Comparison of ENCODE assay signal across 8 cellular contexts in genomic region chr14:75249251-75249957, GRCh38. TPM values are rescaled to one million over a fixed set of nuclear protein-coding genes. Genes with fewer than 3 reads are reported as not detected.
DNase-seq lines count a peak whose midpoint lies in the region; ATAC-seq and TF ChIP-seq lines count a peak whose summit lies in the region.

No MANE protein-coding gene starts in this region.

- peaks cover 28% of the 10 kb centered on the region for H3F3A ChIP-seq in Loucy (ENCODE audit: low read depth)

- H4K20me1 ChIP-seq in Loucy (ENCODE audit: insufficient read depth, low read length, poor library complexity, severe bottlenecking) = no peaks in the 10 kb centered on the region

- TF ChIP-seq CTCF in GM12864 (IDR thresholded peaks at IDR 0.05; ENCODE audit: low read depth, low read length, missing control alignments) (no peak), Loucy (conservative IDR thresholded peaks at IDR 0.05; ENCODE audit: low read length) (no peak), ovary (IDR thresholded peaks at IDR 0.05) (no peak)

- H3K9ac ChIP-seq in Loucy (ENCODE audit: low read depth, low read length, poor library complexity, severe bottlenecking) = peak overlapping the region; percentile 73

- TF ChIP-seq POLR2A in ovary (IDR thresholded peaks at IDR 0.05) = no peak

- H3K9me3 ChIP-seq in Loucy (ENCODE audit: insufficient read depth, low read depth, low read length) (no peaks in the 10 kb centered on the region), ovary (no peaks in the 10 kb centered on the region)
- H3K9me3 ChIP-seq in effector memory CD4-positive, alpha-beta T cell (ENCODE audit: control insufficient read depth, low read length) = no peaks in the 10 kb centered on the region

- H3K4me1 ChIP-seq in Loucy (ENCODE audit: insufficient read depth, low read length, poor library complexity, severe bottlenecking) = peaks cover 69% of the 10 kb centered on the region
- peaks cover 51% of the 10 kb centered on the region for H3K4me1 ChIP-seq in effector memory CD4-positive, alpha-beta T cell (ENCODE audit: control insufficient read depth, insufficient read depth, low read length, poor library complexity, severe bottlenecking)
- H3K4me1 ChIP-seq in ovary (ENCODE audit: insufficient read depth) = no peaks in the 10 kb centered on the region

- DNase-seq in GM12864 (ENCODE audit: low read depth) (peak; percentile 96), NCI-H2227 (lab: John Stamatoyannopoulos, UW; ENCODE audit: unreplicated experiment) (no peak), ovary (no peak)
- peak; percentile 73 for DNase-seq in activated CD4-positive, alpha-beta T cell treated with anti-CD3 and anti-CD28 coated beads for 1 hour
- peak; percentile 83 to 86 (median 85) for DNase-seq in effector memory CD4-positive, alpha-beta T cell
- DNase-seq in stimulated activated CD8-positive, alpha-beta memory T cell treated with anti-CD3 and anti-CD28 coated beads, Interleukin-12 subunit alpha, Interleukin-12 subunit beta, amount 100 ng/mL, for 4 hours (ENCODE audit: low read depth) = peak; percentile 63

- no peak for TF ChIP-seq EP300 in ovary (IDR thresholded peaks at IDR 0.05)

- no peaks in the 10 kb centered on the region for H3K9me2 ChIP-seq in Loucy (replicated peaks; ENCODE audit: low read depth, low read length)

- H3K4me2 ChIP-seq in Loucy (ENCODE audit: low read depth, low read length, poor library complexity, severe bottlenecking) = peak overlapping the region; percentile 82

- H2AFZ ChIP-seq in Loucy (ENCODE audit: low read length) = no peak overlapping the region

- H3K36me3 ChIP-seq in Loucy (ENCODE audit: insufficient read depth, low read length) (no peaks in the 10 kb centered on the region), ovary (no peaks in the 10 kb centered on the region)
- no peaks in the 10 kb centered on the region for H3K36me3 ChIP-seq in effector memory CD4-positive, alpha-beta T cell (ENCODE audit: control insufficient read depth, insufficient read depth, low read length)

- H3K27ac ChIP-seq in effector memory CD4-positive, alpha-beta T cell (ENCODE audit: insufficient read depth, low read length, poor library complexity, severe bottlenecking) = peak overlapping the region; percentile 84
- H3K27ac ChIP-seq in ovary = no peak overlapping the region

- no peaks in the 10 kb centered on the region for H3K79me2 ChIP-seq in Loucy (ENCODE audit: insufficient read depth, low read length)

- H3K27me3 ChIP-seq in Loucy (ENCODE audit: insufficient read depth, low read length, poor library complexity, severe bottlenecking) = no peaks in the 10 kb centered on the region
- H3K27me3 ChIP-seq in effector memory CD4-positive, alpha-beta T cell (replicated peaks; ENCODE audit: control insufficient read depth, insufficient read depth, low read length, poor library complexity, severe bottlenecking) = no peaks in the 10 kb centered on the region
- H3K27me3 ChIP-seq in ovary = no peaks in the 10 kb centered on the region

- H3K4me3 ChIP-seq in GM12864 (ENCODE audit: low read depth, low read length) = no peak overlapping the region
- H3K4me3 ChIP-seq in Loucy (ENCODE audit: low read length, poor library complexity, severe bottlenecking) = peak overlapping the region; percentile 39
- H3K4me3 ChIP-seq in effector memory CD4-positive, alpha-beta T cell (ENCODE audit: insufficient read depth, low read depth, low read length, poor library complexity, severe bottlenecking) = no peak overlapping the region
- H3K4me3 ChIP-seq in ovary = no peak overlapping the region

- WGBS in ovary, 3 donors = 70 to 78% (median 74%) methylated on average over 10 of the region's 10 CpGs

- ATAC-seq in GM21723 (IDR thresholded peaks at IDR 0.05; ENCODE audit: unreplicated experiment) = peak; percentile 89

- intact Hi-C loops in ovary (cut with DNase I) = no loop called here

RNA-seq across cellular contexts. Expression of gene FOS, which starts 29.2 kb away (rescaled TPM):
- total RNA-seq in ovary = 1,000 to 10,000 TPM in 2 of 7 donors, 100 to 1,000 TPM in 5; 115 to 2,019 (median 178) TPM
- polyA plus RNA-seq in ovary = 100 to 1,000 TPM; 129 to 499 TPM

Comparison
In these comparisons a context has a peak if more than half of its experiments do, and no peak if none do; other contexts are left out.
1. DNase-seq: peak in GM12864 (single experiment), activated CD4-positive, alpha-beta T cell treated with anti-CD3 and anti-CD28 coated beads for 1 hour (single experiment), effector memory CD4-positive, alpha-beta T cell (3 of 3) and stimulated activated CD8-positive, alpha-beta memory T cell treated with anti-CD3 and anti-CD28 coated beads, Interleukin-12 subunit alpha, Interleukin-12 subunit beta, amount 100 ng/mL, for 4 hours (single experiment); none in NCI-H2227 (single experiment) and ovary (0 of 5).